Comparison of ENCODE assay signal across 24 cellular contexts in genomic region chr20:44527716-44528199, GRCh38. TPM values are rescaled to one million over a fixed set of nuclear protein-coding genes. Genes with fewer than 3 reads are reported as not detected.
A peak's percentile ranks its signal among the peaks of the same experiment; 100 is the strongest.
DNase-seq lines count a peak whose midpoint lies in the region; ATAC-seq, FAIRE-seq and TF ChIP-seq lines count a peak whose summit lies in the region.
"Had no signal": no experiment of that assay in that cellular context is flagged by ENCODE, and none has a peak within 500 bp of the region (broad histone marks: within the 10 kb centered on the region; RNA-seq: fewer than 3 reads in every experiment).

No MANE protein-coding gene starts in this region.

- H2BK15ac ChIP-seq in H9 (ENCODE audit: low read depth, low read length) = no peak overlapping the region

- TF ChIP-seq RAD21 in K562 (CRISPR knock-in tag; conservative IDR thresholded peaks at IDR 0.05 in 1 of 2, IDR thresholded peaks at IDR 0.05 in 1 of 2) = no peak

- peaks cover 12% of the 10 kb centered on the region for H3K23me2 ChIP-seq in H9 (ENCODE audit: insufficient read length, low read depth, low read length, poor library complexity, severe bottlenecking)

- H3K9me1 ChIP-seq in K562 (ENCODE audit: control insufficient read depth, insufficient read depth, low read length) = no peaks in the 10 kb centered on the region

- H3K4me3 ChIP-seq in K562 = no peak overlapping the region
- H3K4me3 ChIP-seq: BLaER1 treated with 17β-estradiol and CSF1 and Interleukin-3, amounts not matched to agents 10 nM and 100 nM had no signal

- H3K79me1 ChIP-seq in H9 (ENCODE audit: insufficient read depth, low read depth, low read length, poor library complexity, severe bottlenecking) = peaks cover 3% of the 10 kb centered on the region

- CTCF ChIA-PET in CD4-positive, alpha-beta T cell (lab: Charles Lee) = no interaction called here
- CTCF ChIA-PET in K562 (lab: Yijun Ruan, JAX; ENCODE audit: low intra/inter-chr PET ratio) = interaction anchor here (0.7 kb wide), 1 partner anchor 60 kb away, joined by 3 read pairs; no protein-coding TSS in a partner anchor

- H3K36me3 ChIP-seq in K562 (ENCODE audit: control insufficient read depth, insufficient read depth, low read length) = no peaks in the 10 kb centered on the region
- H3K36me3 ChIP-seq: BLaER1 treated with 17β-estradiol and CSF1 and Interleukin-3, amounts not matched to agents 10 nM and 100 nM had no signal

- H4K91ac ChIP-seq in H9 (ENCODE audit: insufficient read length, low read depth, low read length) = no peak overlapping the region

- no peak overlapping the region for H4K5ac ChIP-seq in H9 (ENCODE audit: insufficient read length, low read depth, low read length)

- H2AFZ ChIP-seq in H9 (ENCODE audit: low read length) = no peak overlapping the region
- H2AFZ ChIP-seq in K562 (ENCODE audit: low read depth, low read length) = no peak overlapping the region

- no peak overlapping the region for H3T11ph ChIP-seq in H9 (ENCODE audit: low read length)

- intact Hi-C loops in CD4-positive, alpha-beta T cell (cut with DNase I, micrococcal nuclease) = loop anchor here (10.0 kb wide), 2 partner anchors 313 to 357 kb away; partner anchors contain the start of genes OSER1 (in 1 of the 2) and YWHAB (in 1 of the 2)
- intact Hi-C loops in K562 (cut with micrococcal nuclease) = no loop called here

- H2BK20ac ChIP-seq in H9 (ENCODE audit: low read depth, low read length, poor library complexity, severe bottlenecking) = no peak overlapping the region

- H4K8ac ChIP-seq in H9 (replicated peaks; ENCODE audit: insufficient read length, low read depth, low read length) = no peak overlapping the region

- no peak overlapping the region for H3K14ac ChIP-seq in H9 (ENCODE audit: insufficient read depth, low read length)

- H3K23ac ChIP-seq in H9 (ENCODE audit: insufficient read length, low read depth, low read length) = no peak overlapping the region

- H3K27ac ChIP-seq in CD4-positive, alpha-beta T cell (ENCODE audit: low read depth, low read length) = no peak overlapping the region
- H3K27ac ChIP-seq in H9 (ENCODE audit: insufficient read length, low read depth, low read length) = no peak overlapping the region
- no peak overlapping the region for H3K27ac ChIP-seq in K562 (ENCODE audit: extremely low read depth, low read depth, low read length)
- H3K27ac ChIP-seq: BLaER1 treated with 17β-estradiol and CSF1 and Interleukin-3, amounts not matched to agents 10 nM and 100 nM had no signal

- no peak overlapping the region for H3K56ac ChIP-seq in H9 (ENCODE audit: insufficient read length, low read depth, low read length)

- H3K4me2 ChIP-seq in H9 (ENCODE audit: insufficient read depth, insufficient read length, low read length) (no peak overlapping the region), K562 (ENCODE audit: insufficient read depth, low read length) (no peak overlapping the region)
- H3K4me2 ChIP-seq: BLaER1 treated with 17β-estradiol and CSF1 and Interleukin-3, amounts not matched to agents 10 nM and 100 nM; SK-N-SH had no signal

- DNase-seq in CD4-positive, alpha-beta T cell = no peak
- DNase-seq in H9 (peak; percentile 33), K562 (ENCODE audit: extremely low read depth in 1 of 4, low spot score in 3 of 4) (no peak), neural crest cell (ENCODE audit: low read depth, low spot score) (no peak), NCI-H2227 (lab: John Stamatoyannopoulos, UW; ENCODE audit: unreplicated experiment) (no peak)
- DNase-seq: CD4-positive, alpha-beta memory T cell; COR-L47; DMS53; KG1; MM.1S; NCI-H2029; NCI-H446 treated with DMSO at 0.1 percent for 48 hours; NCI-H526; SIG-M5; SK-N-SH; SW 1271 had no signal

- peaks cover 5% of the 10 kb centered on the region; the same call in 1 of the 2 replicates for H3K4me1 ChIP-seq in H9 (ENCODE audit: insufficient read depth, low read length)
- peaks cover 10 to 23% of the 10 kb centered on the region in 2 experiments for H3K4me1 ChIP-seq in K562 (replicated peaks in 1 of 2; ENCODE audit: control insufficient read depth in 2 of 2, insufficient read depth in 2 of 2, low read length in 2 of 2)

- TF ChIP-seq EP300 in K562 (IDR thresholded peaks at IDR 0.05; ENCODE audit: low read length) = no peak

- no CpG with 5 or more reads among the region's 4 CpGs for WGBS in H9 (ENCODE audit: extremely low coverage, insufficient read length, low lambda C conversion rate)
- 19% methylated on average over 4 of the region's 4 CpGs for WGBS in K562 (ENCODE audit: insufficient coverage, low coverage, missing lambda C conversion rate)

- H3K4ac ChIP-seq in H9 (ENCODE audit: low read depth, low read length) = no peak overlapping the region

- no peaks in the 10 kb centered on the region for H3K27me3 Mint-ChIP-seq in CD4-positive, alpha-beta T cell
- H3K27me3 Mint-ChIP-seq in H9 (ENCODE audit: low read depth) = no peaks in the 10 kb centered on the region
- H3K27me3 Mint-ChIP-seq in neural crest cell (ENCODE audit: low read depth) = peaks cover 12% of the 10 kb centered on the region
- H3K27me3 Mint-ChIP-seq: CD4-positive, alpha-beta memory T cell had no signal

- no peak for TF ChIP-seq POLR2A in K562 (conservative IDR thresholded peaks at IDR 0.05)

- H3K79me2 ChIP-seq in H9 (ENCODE audit: insufficient read depth, low read length) (no peaks in the 10 kb centered on the region), K562 (ENCODE audit: control insufficient read depth, insufficient read depth, low read length) (no peaks in the 10 kb centered on the region)

- no peak for ATAC-seq in CD4-positive, alpha-beta T cell (ENCODE audit: poor library complexity)
- 0 out of 3 replicates have a peak, but pooled peaks have one; percentile 14 for ATAC-seq in K562
- no peak for ATAC-seq in GM21825 (IDR thresholded peaks at IDR 0.05; ENCODE audit: unreplicated experiment)
- no peak for ATAC-seq in HG03342 (IDR thresholded peaks at IDR 0.05; ENCODE audit: unreplicated experiment)
- ATAC-seq: HCT116 had no signal

- no peak overlapping the region for H2BK5ac ChIP-seq in H9 (ENCODE audit: insufficient read length, low read length)

- no peak overlapping the region for H3K18ac ChIP-seq in H9 (ENCODE audit: insufficient read length, low read depth, low read length)

- POLR2A ChIA-PET in CD4-positive, alpha-beta T cell (lab: Charles Lee) = no interaction called here
- POLR2A ChIA-PET in K562 (lab: Yijun Ruan, JAX) = interaction anchor here (0.7 kb wide), 1 partner anchor 856 kb away, joined by 3 read pairs; no protein-coding TSS in a partner anchor

- in situ Hi-C loops in K562 (cut with MboI) = no loop called here

- no peak overlapping the region for H2AK5ac ChIP-seq in H9 (ENCODE audit: insufficient read length, low read length)

- TF ChIP-seq CTCF in CD4-positive, alpha-beta T cell (IDR thresholded peaks at IDR 0.05) = no peak
- TF ChIP-seq CTCF in H9 (conservative IDR thresholded peaks at IDR 0.05) (no peak), K562 (IDR thresholded peaks at IDR 0.05 in 2 of 3, conservative IDR thresholded peaks at IDR 0.05 in 1 of 3; ENCODE audit: insufficient read depth in 2 of 3, low read depth in 1 of 3, low read length in 3 of 3) (no peak), neural crest cell (conservative IDR thresholded peaks at IDR 0.05) (no peak)

- no peak for FAIRE-seq in K562 (lab: Jason Lieb, UNC)
- FAIRE-seq: A204.1, G401.6, H1, RCC 7860 had no signal

- H3K9me3 Mint-ChIP-seq in CD4-positive, alpha-beta T cell = no peaks in the 10 kb centered on the region
- H3K9me3 Mint-ChIP-seq in H9 = 0 out of 5 replicates have a peak, but pooled peaks cover 0 to 2% of the 10 kb centered on the region in 2 experiments
- no peaks in the 10 kb centered on the region for H3K9me3 Mint-ChIP-seq in neural crest cell

- no peaks in the 10 kb centered on the region for H3K36me3 Mint-ChIP-seq in CD4-positive, alpha-beta T cell (ENCODE audit: low read depth)
- no peaks in the 10 kb centered on the region; a peak in 1 of 7 replicates for H3K36me3 Mint-ChIP-seq in H9 (ENCODE audit: insufficient read depth in 1 of 3, low read depth in 3 of 3)
- H3K36me3 Mint-ChIP-seq in neural crest cell (ENCODE audit: low read depth) = no peaks in the 10 kb centered on the region
- H3K36me3 Mint-ChIP-seq: CD4-positive, alpha-beta memory T cell had no signal

- peak overlapping the region; percentile 30 for H3K4me3 Mint-ChIP-seq in CD4-positive, alpha-beta T cell
- H3K4me3 Mint-ChIP-seq in H9 = no peak overlapping the region
- peak overlapping the region; percentile 68 for H3K4me3 Mint-ChIP-seq in neural crest cell
- H3K4me3 Mint-ChIP-seq: CD4-positive, alpha-beta memory T cell had no signal

- H3K9ac ChIP-seq in H9 (ENCODE audit: extremely low read depth, insufficient read length, low read length) = no peak overlapping the region
- no peak overlapping the region for H3K9ac ChIP-seq in K562 (ENCODE audit: insufficient read depth in 1 of 2, low read depth in 2 of 2, low read length in 2 of 2)
- H3K9ac ChIP-seq: BLaER1 treated with 17β-estradiol and CSF1 and Interleukin-3, amounts not matched to agents 10 nM and 100 nM; SK-N-SH had no signal

- no peaks in the 10 kb centered on the region for H3K27me3 ChIP-seq in CD4-positive, alpha-beta T cell (ENCODE audit: control insufficient read depth, insufficient read depth, low read length)
- H3K27me3 ChIP-seq in H9 (ENCODE audit: insufficient read depth, low read length) (no peaks in the 10 kb centered on the region), K562 (ENCODE audit: control insufficient read depth in 2 of 2, insufficient read depth in 2 of 2, low read length in 2 of 2) (no peaks in the 10 kb centered on the region)

- H4K20me1 ChIP-seq in H9 (ENCODE audit: control insufficient read depth, insufficient read depth, insufficient read length) = no peaks in the 10 kb centered on the region
- no peaks in the 10 kb centered on the region for H4K20me1 ChIP-seq in K562 (replicated peaks; ENCODE audit: control insufficient read depth, insufficient read depth, low read length)
- H4K20me1 ChIP-seq: BLaER1 treated with 17β-estradiol and CSF1 and Interleukin-3, amounts not matched to agents 10 nM and 100 nM had no signal

- H2BK12ac ChIP-seq in H9 (ENCODE audit: insufficient read length, low read depth, low read length) = no peak overlapping the region

- H3K9me3 ChIP-seq in CD4-positive, alpha-beta T cell (ENCODE audit: control insufficient read depth, low read length) = no peaks in the 10 kb centered on the region
- H3K9me3 ChIP-seq in H9 (ENCODE audit: control insufficient read depth, low read depth, low read length) (no peaks in the 10 kb centered on the region), K562 (replicated peaks; ENCODE audit: control insufficient read depth, insufficient read depth, low read depth, low read length) (no peaks in the 10 kb centered on the region)
- H3K9me3 ChIP-seq: SK-N-SH had no signal

- no peak overlapping the region for H3K27ac Mint-ChIP-seq in CD4-positive, alpha-beta T cell
- H3K27ac Mint-ChIP-seq in H9 = no peak overlapping the region
- H3K27ac Mint-ChIP-seq in neural crest cell (ENCODE audit: unreplicated experiment) = no peak overlapping the region

- BruUV-seq in K562 (replicated peaks; lab: Mats Ljungman, UMichigan) = no TSS peak

- H3K4me1 Mint-ChIP-seq in CD4-positive, alpha-beta T cell (ENCODE audit: low read depth) = peaks cover 6% of the 10 kb centered on the region
- H3K4me1 Mint-ChIP-seq in H9 (peaks cover 16 to 33% of the 10 kb centered on the region in 2 experiments), neural crest cell (peaks cover 8% of the 10 kb centered on the region)

- no peak overlapping the region for H2BK120ac ChIP-seq in H9 (ENCODE audit: low read depth, low read length, poor library complexity, severe bottlenecking)

RNA-seq across cellular contexts. Expression of gene SERINC3, which starts 5.9 kb away (rescaled TPM):
- 10 to 100 TPM; 39.5 to 40.2 TPM for total RNA-seq in CD4-positive, alpha-beta T cell
- total RNA-seq in H9 (2021) = 39.9 and 41.5 TPM in 2 replicates
- 69.8 and 104 TPM in 2 replicates for total RNA-seq in K562 (2011; cell fraction: chromatin; rRNA removed; ENCODE audit: low replicate concordance)
- 129 and 134 TPM in 2 replicates for total RNA-seq in K562 (2011; cell fraction: nucleolus; rRNA removed)
- 110 and 125 TPM in 2 replicates for total RNA-seq in K562 (2011; cell fraction: nucleoplasm; rRNA removed)
- 24.7 and 26.4 TPM in 2 replicates for total RNA-seq in K562 (2014; rRNA removed)
- 40.2 and 47.5 TPM in 2 replicates for total RNA-seq in K562 (2014; rRNA removed; fragmentation: Illumina TruSeq; extraction: Trizol)
- total RNA-seq in K562 (2015; rRNA removed; fragmentation: Illumina TruSeq; extraction: Trizol) = 32.5 and 34.7 TPM in 2 replicates
- 43.1 and 48.8 TPM in 2 replicates for total RNA-seq in K562 (2021)
- polyA plus RNA-seq in K562 (2011; rRNA removed) = 107 and 130 TPM in 2 replicates
- 115 and 165 TPM in 2 replicates for polyA plus RNA-seq in K562 (2011; cell fraction: cytosol; rRNA removed)
- polyA plus RNA-seq in K562 (2011; cell fraction: nucleus; rRNA removed) = 76.3 and 79.4 TPM in 2 replicates
- polyA plus RNA-seq in K562 (2012) = 42.5 and 62.4 TPM in 2 replicates
- 55.6 and 58.3 TPM in 2 replicates for polyA plus RNA-seq in K562 (2014; fragmentation: Illumina TruSeq; extraction: Trizol)
- polyA plus RNA-seq in K562 (2014; fragmentation: Nextera tagmentation; extraction: Ambion mirVana) = 10 to 100 TPM; 73.1 to 93.2 TPM
- polyA plus RNA-seq in K562 (2014; rRNA removed) = 34.7 and 38.6 TPM in 2 replicates
- 202 and 263 TPM in 2 replicates for polyA minus RNA-seq in K562 (2011; rRNA and poly(A)+ RNA removed)
- polyA minus RNA-seq in K562 (2011; cell fraction: cytosol; rRNA and poly(A)+ RNA removed) = 83.5 and 95.9 TPM in 2 replicates
- polyA minus RNA-seq in K562 (2011; cell fraction: nucleus; rRNA and poly(A)+ RNA removed) = 25.7 and 39.3 TPM in 2 replicates
- total RNA-seq in neural crest cell = 31.1 and 32.4 TPM in 2 replicates

RNA-seq across cellular contexts. Expression of gene TTPAL, which starts 52.1 kb away (rescaled TPM):
- total RNA-seq in CD4-positive, alpha-beta T cell = 1 to 10 TPM; 9.0 to 9.9 TPM
- 19.5 and 21.1 TPM in 2 replicates for total RNA-seq in H9 (2021)
- total RNA-seq in K562 (2011; cell fraction: chromatin; rRNA removed; ENCODE audit: low replicate concordance) = 10.0 and 15.3 TPM in 2 replicates
- total RNA-seq in K562 (2011; cell fraction: nucleolus; rRNA removed) = 5.7 and 7.5 TPM in 2 replicates
- 7.3 and 10.5 TPM in 2 replicates for total RNA-seq in K562 (2011; cell fraction: nucleoplasm; rRNA removed)
- total RNA-seq in K562 (2014; rRNA removed) = 1.7 and 2.3 TPM in 2 replicates
- total RNA-seq in K562 (2014; rRNA removed; fragmentation: Illumina TruSeq; extraction: Trizol) = 3.7 and 3.8 TPM in 2 replicates
- 2.8 and 3.4 TPM in 2 replicates for total RNA-seq in K562 (2015; rRNA removed; fragmentation: Illumina TruSeq; extraction: Trizol)
- 6.6 and 7.0 TPM in 2 replicates for total RNA-seq in K562 (2021)
- 1.8 and 1.9 TPM in 2 replicates for polyA plus RNA-seq in K562 (2011; rRNA removed)
- 1.2 and 1.7 TPM in 2 replicates for polyA plus RNA-seq in K562 (2011; cell fraction: cytosol; rRNA removed)
- 2.0 and 5.5 TPM in 2 replicates for polyA plus RNA-seq in K562 (2011; cell fraction: nucleus; rRNA removed)
- 3.4 and 3.8 TPM in 2 replicates for polyA plus RNA-seq in K562 (2012)
- polyA plus RNA-seq in K562 (2014; fragmentation: Illumina TruSeq; extraction: Trizol) = 4.2 and 4.6 TPM in 2 replicates
- polyA plus RNA-seq in K562 (2014; fragmentation: Nextera tagmentation; extraction: Ambion mirVana) = 1 to 10 TPM; 1.1 to 1.5 TPM
- 2.6 and 2.9 TPM in 2 replicates for polyA plus RNA-seq in K562 (2014; rRNA removed)
- 2.9 and 3.0 TPM in 2 replicates for polyA minus RNA-seq in K562 (2011; rRNA and poly(A)+ RNA removed)
- polyA minus RNA-seq in K562 (2011; cell fraction: cytosol; rRNA and poly(A)+ RNA removed) = 2.0 and 3.1 TPM in 2 replicates
- polyA minus RNA-seq in K562 (2011; cell fraction: nucleus; rRNA and poly(A)+ RNA removed) = 1.5 and 2.7 TPM in 2 replicates
- 20.6 and 22.3 TPM in 2 replicates for total RNA-seq in neural crest cell

RNA-seq across cellular contexts. Expression of gene PKIG, which starts 54.6 kb away (rescaled TPM):
- 1 to 10 TPM; 1.7 to 2.4 TPM for total RNA-seq in CD4-positive, alpha-beta T cell
- 23.0 and 27.0 TPM in 2 replicates for total RNA-seq in H9 (2021)
- 1.0 TPM in 1 of 2 replicates, not detected in the other for total RNA-seq in K562 (2011; cell fraction: chromatin; rRNA removed; ENCODE audit: low replicate concordance)
- total RNA-seq in K562 (2011; cell fraction: nucleolus; rRNA removed) = 0.83 and 0.92 TPM in 2 replicates
- 0.59 and 0.92 TPM in 2 replicates for total RNA-seq in K562 (2011; cell fraction: nucleoplasm; rRNA removed)
- 4.9 and 7.4 TPM in 2 replicates for total RNA-seq in K562 (2014; rRNA removed)
- 1.6 and 2.9 TPM in 2 replicates for total RNA-seq in K562 (2014; rRNA removed; fragmentation: Illumina TruSeq; extraction: Trizol)
- 5.0 and 6.1 TPM in 2 replicates for total RNA-seq in K562 (2015; rRNA removed; fragmentation: Illumina TruSeq; extraction: Trizol)
- 4.7 and 5.1 TPM in 2 replicates for total RNA-seq in K562 (2021)
- 3.0 and 4.6 TPM in 2 replicates for polyA plus RNA-seq in K562 (2011; rRNA removed)
- 6.9 and 7.3 TPM in 2 replicates for polyA plus RNA-seq in K562 (2011; cell fraction: cytosol; rRNA removed)
- polyA plus RNA-seq in K562 (2011; cell fraction: nucleus; rRNA removed) = 3.2 and 3.7 TPM in 2 replicates
- polyA plus RNA-seq in K562 (2012) = 6.9 and 7.4 TPM in 2 replicates
- polyA plus RNA-seq in K562 (2014; fragmentation: Illumina TruSeq; extraction: Trizol) = 6.2 and 7.0 TPM in 2 replicates
- under 1 TPM; 0.13 to 0.74 TPM for polyA plus RNA-seq in K562 (2014; fragmentation: Nextera tagmentation; extraction: Ambion mirVana)
- polyA plus RNA-seq in K562 (2014; rRNA removed) = 5.7 and 7.6 TPM in 2 replicates
- polyA minus RNA-seq in K562 (2011; rRNA and poly(A)+ RNA removed) = 1.9 and 2.4 TPM in 2 replicates
- polyA minus RNA-seq in K562 (2011; cell fraction: cytosol; rRNA and poly(A)+ RNA removed) = 1.7 and 3.8 TPM in 2 replicates
- 0.44 and 0.81 TPM in 2 replicates for polyA minus RNA-seq in K562 (2011; cell fraction: nucleus; rRNA and poly(A)+ RNA removed)
- 32.3 and 34.7 TPM in 2 replicates for total RNA-seq in neural crest cell

Comparison
In these comparisons a context has a peak if more than half of its experiments do, and no peak if none do; other contexts are left out.
1. H3K4me3 Mint-ChIP-seq: peak in CD4-positive, alpha-beta T cell (single experiment) and neural crest cell (single experiment); none in H9 (0 of 2).